In the genomic region with DNA sequence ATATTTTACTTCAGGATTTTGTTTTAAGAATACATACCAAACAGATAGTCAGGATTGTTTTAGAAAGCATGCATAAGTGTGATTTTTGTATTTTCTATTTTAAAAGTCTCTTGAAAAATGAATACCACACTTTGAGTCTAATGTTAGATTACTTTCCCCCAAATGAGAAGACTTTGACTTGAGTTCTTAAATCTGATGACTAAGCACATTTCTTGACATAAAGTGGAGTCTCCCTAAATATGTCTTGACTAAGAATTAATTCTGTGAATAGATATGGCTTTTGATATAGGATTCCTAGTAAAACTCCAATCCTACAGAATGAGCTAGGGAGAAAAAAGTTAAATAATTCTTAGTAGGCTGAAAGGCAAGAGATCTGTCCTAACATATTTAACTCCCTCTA, we compare ENCODE assay signal across 29 cellular contexts.
"Had no signal": no experiment of that assay in that cellular context is flagged by ENCODE, and none has a peak within 500 bp of the region (broad histone marks: within the 10 kb centered on the region; RNA-seq: fewer than 3 reads in every experiment).

No MANE protein-coding gene starts in this region.

- ATAC-seq: activated CD8-positive, alpha-beta T cell treated with anti-CD3 and anti-CD28 coated beads for 36 hours; activated naive CD8-positive, alpha-beta T cell treated with anti-CD3 and anti-CD28 coated beads, Interleukin-2, amount 50 U/mL, for 24 hours had no signal

- H3K4me1 ChIP-seq: ascending aorta had no signal

- H3K9me3 ChIP-seq: ascending aorta had no signal

- H3K36me3 ChIP-seq: ascending aorta, cardiac muscle cell had no signal

- H3K27ac ChIP-seq: ascending aorta, cardiac muscle cell, VCaP had no signal

- H3K4me3 ChIP-seq: ascending aorta, cardiac muscle cell had no signal

- DNase-seq: activated B cell treated with CpG ODN at 0.5 μM for 24 hours; activated CD4-positive, alpha-beta memory T cell treated with anti-CD3 and anti-CD28 coated beads for 36 hours; activated CD4-positive, alpha-beta T cell treated with anti-CD3 and anti-CD28 coated beads for 4 hours; activated CD4-positive, alpha-beta T cell treated with anti-CD3 and anti-CD28 coated beads, Interleukin-2, amount 10 ng/mL, durations not matched to agents 24 days and 14 days; activated CD4-positive, alpha-beta T cell treated with anti-CD3 and anti-CD28 coated beads, Interleukin-2, amount 50 U/mL, for 1 hour; activated CD4-positive, alpha-beta T cell treated with anti-CD3 and anti-CD28 coated beads, Interleukin-2, amount 50 U/mL, for 4 hours; activated CD4-positive, CD25-positive, alpha-beta regulatory T cell treated with anti-CD3 and anti-CD28 coated beads, Interleukin-2, amount 50 U/mL, for 72 hours; activated CD8-positive, alpha-beta memory T cell treated with anti-CD3 and anti-CD28 coated beads, Interleukin-2, amount 50 U/mL, for 4 hours; activated CD8-positive, alpha-beta T cell treated with anti-CD3 and anti-CD28 coated beads for 36 hours; activated effector memory CD4-positive, alpha-beta T cell treated with Interleukin-2 at 50 U/mL for 16 hours; activated gamma-delta T cell; activated naive CD4-positive, alpha-beta T cell treated with anti-CD3 and anti-CD28 coated beads, Interleukin-2, amount 10 ng/mL, durations not matched to agents 7 days and 5 days; activated naive CD4-positive, alpha-beta T cell treated with Interleukin-2 at 50 U/mL for 16 hours; activated naive CD8-positive, alpha-beta T cell treated with anti-CD3 and anti-CD28 coated beads, Interleukin-2, amount 10 ng/mL, durations not matched to agents 7 days and 5 days; activated naive CD8-positive, alpha-beta T cell treated with anti-CD3 and anti-CD28 coated beads, Interleukin-2, amount 50 U/mL, for 24 hours; activated T-cell treated with anti-CD3 and anti-CD28 coated beads for 4 hours; activated T-cell treated with anti-CD3 and anti-CD28 coated beads, Interleukin-2, amount 50 U/mL, for 24 hours; activated T-cell treated with anti-CD3 and anti-CD28 coated beads, Interleukin-2, amount 50 U/mL, for 48 hours; amygdala; anterior cingulate cortex; caudate nucleus; cerebellar nuclear complex; T-helper 2 cell; T-helper 9 cell had no signal

- H3K27me3 ChIP-seq: ascending aorta, cardiac muscle cell had no signal

- FAIRE-seq: bronchial epithelial cell, TTC549 had no signal
